ENCODE assay signal across 19 cellular contexts in the genomic region with DNA sequence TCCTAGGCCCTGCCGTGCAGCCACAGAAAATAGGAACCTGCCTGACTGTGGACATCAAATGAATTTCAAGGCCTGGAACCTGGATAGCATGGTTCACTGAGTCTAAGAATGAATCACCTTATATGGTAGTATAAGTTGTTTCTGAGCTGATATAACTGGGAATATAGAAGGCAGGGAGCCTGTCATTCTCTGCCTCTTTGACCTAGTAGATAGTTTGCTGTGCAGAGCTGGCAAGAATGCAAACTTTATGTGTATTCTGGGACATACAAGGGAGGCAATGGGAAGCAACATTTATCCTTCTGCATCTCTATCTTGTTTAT. TPM values are rescaled to one million over a fixed set of nuclear protein-coding genes. Genes with fewer than 3 reads are reported as not detected.
A peak's percentile ranks its signal among the peaks of the same experiment; 100 is the strongest.
DNase-seq lines count a peak whose midpoint lies in the region; ATAC-seq, FAIRE-seq and TF ChIP-seq lines count a peak whose summit lies in the region.
"Had no signal": no experiment of that assay in that cellular context is flagged by ENCODE, and none has a peak within 500 bp of the region (broad histone marks: within the 10 kb centered on the region; RNA-seq: fewer than 3 reads in every experiment).

No MANE protein-coding gene starts in this region.

- TF ChIP-seq CTCF in cardiac muscle cell (IDR thresholded peaks at IDR 0.05; ENCODE audit: low read depth, low read length) (no peak), K562 (IDR thresholded peaks at IDR 0.05 in 2 of 3, conservative IDR thresholded peaks at IDR 0.05 in 1 of 3; ENCODE audit: insufficient read depth in 2 of 3, low read depth in 1 of 3, low read length in 3 of 3) (no peak), type B pancreatic cell (conservative IDR thresholded peaks at IDR 0.05) (no peak), PC-3 (conservative IDR thresholded peaks at IDR 0.05; ENCODE audit: low read depth, low read length) (no peak)

- TF ChIP-seq POLR2A in K562 (conservative IDR thresholded peaks at IDR 0.05), result no peak

- TF ChIP-seq EP300 in K562 (IDR thresholded peaks at IDR 0.05; ENCODE audit: low read length), result no peak

- H3K27me3 ChIP-seq in cardiac muscle cell, result no peaks in the 10 kb centered on the region
- H3K27me3 ChIP-seq in K562 (ENCODE audit: control insufficient read depth in 2 of 2, insufficient read depth in 2 of 2, low read length in 2 of 2), result no peaks in the 10 kb centered on the region
- H3K27me3 ChIP-seq in PC-3 (ENCODE audit: low read length), result no peaks in the 10 kb centered on the region
- H3K27me3 ChIP-seq: BLaER1, tibial artery had no signal

- no peak for TF ChIP-seq RAD21 in K562 (CRISPR knock-in tag; conservative IDR thresholded peaks at IDR 0.05 in 1 of 2, IDR thresholded peaks at IDR 0.05 in 1 of 2)

- no peaks in the 10 kb centered on the region for H3K36me3 Mint-ChIP-seq in type B pancreatic cell
- H3K36me3 Mint-ChIP-seq: memory B cell; stimulated activated naive B cell treated with anti-CD40 and anti-IgM and Interleukin-4, amounts not matched to agents 10 μg/mL and 1 μg/mL and 100 μg/mL, for 72 hours had no signal

- no peaks in the 10 kb centered on the region for H3K36me3 ChIP-seq in cardiac muscle cell
- H3K36me3 ChIP-seq in K562 (ENCODE audit: control insufficient read depth, insufficient read depth, low read length), result no peaks in the 10 kb centered on the region
- no peaks in the 10 kb centered on the region for H3K36me3 ChIP-seq in PC-3 (ENCODE audit: low read depth, low read length)
- H3K36me3 ChIP-seq: BLaER1, tibial artery had no signal

- no peaks in the 10 kb centered on the region for H3K27me3 Mint-ChIP-seq in type B pancreatic cell
- H3K27me3 Mint-ChIP-seq: activated CD4-positive, alpha-beta T cell treated with anti-CD3 and anti-CD28 coated beads for 36 hours; effector memory CD8-positive, alpha-beta T cell had no signal

- DNase-seq in cardiac muscle cell (ENCODE audit: low read depth in 1 of 2, low spot score in 1 of 2) (no peak), Right ventricle myocardium inferior (ENCODE audit: missing footprints) (no peak), K562 (ENCODE audit: extremely low read depth in 1 of 4, low spot score in 3 of 4) (no peak), left kidney (ENCODE audit: low read depth, low spot score) (peak; percentile 70), type B pancreatic cell (ENCODE audit: extremely low spot score, unreplicated experiment) (no peak), PC-3 (no peak)
- DNase-seq: activated CD4-positive, alpha-beta T cell treated with anti-CD3 and anti-CD28 coated beads for 36 hours; activated effector memory CD4-positive, alpha-beta T cell treated with Interleukin-2 at 50 U/mL for 16 hours; DMS79; effector memory CD8-positive, alpha-beta T cell; NCI-H1417 treated with DMSO at 0.1 percent for 48 hours; stimulated activated naive B cell treated with anti-CD40 and anti-IgM and Interleukin-4, amounts not matched to agents 10 μg/mL and 1 μg/mL and 100 μg/mL, for 72 hours; tibial artery had no signal

- CTCF ChIA-PET in K562 (lab: Yijun Ruan, JAX; ENCODE audit: low intra/inter-chr PET ratio) (no interaction called here), PC-3 (lab: Charles Lee) (interaction anchor here (0.7 kb wide), 1 partner anchor 14 kb away, joined by 3 read pairs; no protein-coding TSS in a partner anchor)

- intact Hi-C loops in Right ventricle myocardium inferior (cut with DNase I), result no loop called here
- intact Hi-C loops in K562 (cut with micrococcal nuclease), result no loop called here
- intact Hi-C loops in PC-3 (cut with micrococcal nuclease), result no loop called here

- H3K9me2 ChIP-seq in PC-3 (replicated peaks; ENCODE audit: low read length), result no peaks in the 10 kb centered on the region

- no peak overlapping the region for H3K4me3 Mint-ChIP-seq in type B pancreatic cell
- H3K4me3 Mint-ChIP-seq: activated CD4-positive, alpha-beta T cell treated with anti-CD3 and anti-CD28 coated beads for 36 hours; effector memory CD8-positive, alpha-beta T cell; memory B cell; stimulated activated naive B cell treated with anti-CD40 and anti-IgM and Interleukin-4, amounts not matched to agents 10 μg/mL and 1 μg/mL and 100 μg/mL, for 72 hours had no signal

- peak overlapping the region; percentile 73 for H2AFZ ChIP-seq in K562 (ENCODE audit: low read depth, low read length)
- H2AFZ ChIP-seq in PC-3 (ENCODE audit: low read length), result no peak overlapping the region

- in situ Hi-C loops in K562 (cut with MboI), result no loop called here

- BruUV-seq in K562 (replicated peaks; lab: Mats Ljungman, UMichigan), result no TSS peak
- BruUV-seq in PC-3 (replicated peaks; lab: Mats Ljungman, UMichigan), result no TSS peak

- FAIRE-seq in K562 (lab: Jason Lieb, UNC), result no peak
- FAIRE-seq: A204.1 had no signal

- WGBS in K562 (ENCODE audit: insufficient coverage, low coverage, missing lambda C conversion rate), result 40% methylated on average over 1 of the region's 1 CpG

- H3K4me2 ChIP-seq in K562 (ENCODE audit: insufficient read depth, low read length), result no peak overlapping the region
- H3K4me2 ChIP-seq in PC-3 (ENCODE audit: low read length), result no peak overlapping the region
- H3K4me2 ChIP-seq: BLaER1 had no signal

- H4K20me1 ChIP-seq in K562 (replicated peaks; ENCODE audit: control insufficient read depth, insufficient read depth, low read length) (no peaks in the 10 kb centered on the region), PC-3 (ENCODE audit: low read length) (no peaks in the 10 kb centered on the region)
- H4K20me1 ChIP-seq: BLaER1 had no signal

- no peaks in the 10 kb centered on the region for H3K9me1 ChIP-seq in K562 (ENCODE audit: control insufficient read depth, insufficient read depth, low read length)

- H3K79me2 ChIP-seq in K562 (ENCODE audit: control insufficient read depth, insufficient read depth, low read length), result no peaks in the 10 kb centered on the region
- no peaks in the 10 kb centered on the region for H3K79me2 ChIP-seq in PC-3 (ENCODE audit: low read length)

- H3K9me3 ChIP-seq in cardiac muscle cell (ENCODE audit: low read depth) (no peaks in the 10 kb centered on the region), K562 (replicated peaks; ENCODE audit: control insufficient read depth, insufficient read depth, low read depth, low read length) (no peaks in the 10 kb centered on the region), PC-3 (ENCODE audit: low read length) (no peaks in the 10 kb centered on the region)
- H3K9me3 ChIP-seq: BLaER1, tibial artery had no signal

- H3K4me1 Mint-ChIP-seq in type B pancreatic cell (ENCODE audit: unreplicated experiment), result peaks cover 13% of the 10 kb centered on the region
- H3K4me1 Mint-ChIP-seq: activated CD4-positive, alpha-beta T cell treated with anti-CD3 and anti-CD28 coated beads for 36 hours; memory B cell; stimulated activated naive B cell treated with anti-CD40 and anti-IgM and Interleukin-4, amounts not matched to agents 10 μg/mL and 1 μg/mL and 100 μg/mL, for 72 hours had no signal

- H3K9ac ChIP-seq in K562 (ENCODE audit: insufficient read depth in 1 of 2, low read depth in 2 of 2, low read length in 2 of 2) (no peak overlapping the region), PC-3 (ENCODE audit: low read length) (no peak overlapping the region)
- H3K9ac ChIP-seq: BLaER1 had no signal

- H3F3A ChIP-seq in PC-3 (ENCODE audit: low read length, unreplicated experiment), result no peaks in the 10 kb centered on the region

- POLR2A ChIA-PET in K562 (lab: Yijun Ruan, JAX) (interaction anchor here (0.6 to 2.1 kb wide), 8 partner anchors 11 to 60 kb away, joined by 3 to 6 read pairs (median 4); partner anchors contain the start of gene SSB), PC-3 (lab: Charles Lee; ENCODE audit: unreplicated experiment) (no interaction called here)

- H3K4me1 ChIP-seq in cardiac muscle cell (ENCODE audit: low read depth) (no peaks in the 10 kb centered on the region), K562 (replicated peaks in 1 of 2; ENCODE audit: control insufficient read depth in 2 of 2, insufficient read depth in 2 of 2, low read length in 2 of 2) (peaks cover 0 to 6% of the 10 kb centered on the region in 2 experiments; a peak in 1 of 5 replicates), PC-3 (ENCODE audit: insufficient read depth, low read length) (no peaks in the 10 kb centered on the region)
- H3K4me1 ChIP-seq: BLaER1 had no signal

- H3K27ac ChIP-seq in cardiac muscle cell, result peak overlapping the region; percentile 65
- H3K27ac ChIP-seq in K562 (ENCODE audit: extremely low read depth, low read depth, low read length), result peak overlapping the region; percentile 12; the same call in 1 of the 3 replicates
- no peak overlapping the region for H3K27ac ChIP-seq in PC-3 (ENCODE audit: low read length)
- H3K27ac ChIP-seq: BLaER1, tibial artery had no signal

- no peak overlapping the region for H3K4me3 ChIP-seq in cardiac muscle cell
- no peak overlapping the region for H3K4me3 ChIP-seq in K562
- no peak overlapping the region for H3K4me3 ChIP-seq in PC-3 (ENCODE audit: low read length)
- H3K4me3 ChIP-seq: BLaER1, tibial artery had no signal

- H3K9me3 Mint-ChIP-seq in type B pancreatic cell, result no peaks in the 10 kb centered on the region
- H3K9me3 Mint-ChIP-seq: effector memory CD8-positive, alpha-beta T cell; memory B cell; stimulated activated naive B cell treated with anti-CD40 and anti-IgM and Interleukin-4, amounts not matched to agents 10 μg/mL and 1 μg/mL and 100 μg/mL, for 72 hours had no signal

- H3K27ac Mint-ChIP-seq in type B pancreatic cell, result peak overlapping the region; percentile 35
- H3K27ac Mint-ChIP-seq: activated CD4-positive, alpha-beta T cell treated with anti-CD3 and anti-CD28 coated beads for 36 hours; effector memory CD8-positive, alpha-beta T cell; memory B cell; stimulated activated naive B cell treated with anti-CD40 and anti-IgM and Interleukin-4, amounts not matched to agents 10 μg/mL and 1 μg/mL and 100 μg/mL, for 72 hours had no signal

- no peak for ATAC-seq in Right ventricle myocardium inferior
- peak; percentile 31; the same call in 2 of the 3 replicates for ATAC-seq in K562
- ATAC-seq in PC-3, result no peak
- no peak for ATAC-seq in HG03439 (IDR thresholded peaks at IDR 0.05; ENCODE audit: unreplicated experiment)
- ATAC-seq in HG03342 (IDR thresholded peaks at IDR 0.05; ENCODE audit: unreplicated experiment), result no peak
- ATAC-seq: effector memory CD8-positive, alpha-beta T cell; HCT116; stimulated activated naive B cell treated with anti-CD40 and anti-IgM and Interleukin-4, amounts not matched to agents 10 μg/mL and 1 μg/mL and 100 μg/mL, for 72 hours had no signal

RNA-seq across cellular contexts. Expression of gene SSB, which starts 22.2 kb away (rescaled TPM):
- total RNA-seq in cardiac muscle cell (64.1 and 90.7 TPM in 2 replicates), Right ventricle myocardium inferior (52.7 TPM), K562 (2014; rRNA removed) (377 and 430 TPM in 2 replicates), K562 (2014; rRNA removed; fragmentation: Illumina TruSeq; extraction: Trizol) (515 and 616 TPM in 2 replicates), K562 (2015; rRNA removed; fragmentation: Illumina TruSeq; extraction: Trizol) (455 and 503 TPM in 2 replicates), K562 (2021) (317 TPM in 2 replicates), type B pancreatic cell (ENCODE audit: low replicate concordance) (109 and 142 TPM in 2 replicates), PC-3 (2014; rRNA removed) (108 and 109 TPM in 2 replicates)
- polyA plus RNA-seq in cardiac muscle cell (235 and 260 TPM in 2 replicates), K562 (2011; rRNA removed) (261 and 430 TPM in 2 replicates), K562 (2014; fragmentation: Illumina TruSeq; extraction: Trizol) (466 and 619 TPM in 2 replicates), K562 (2014; fragmentation: Nextera tagmentation; extraction: Ambion mirVana) (100 to 1,000 TPM; 631 to 849 TPM), K562 (2014; rRNA removed) (618 and 712 TPM in 2 replicates)
- 95.2 and 444 TPM in 2 replicates for total RNA-seq in K562 (2011; cell fraction: chromatin; rRNA removed; ENCODE audit: low replicate concordance)
- total RNA-seq in K562 (2011; cell fraction: nucleolus; rRNA removed), result 63.0 and 70.9 TPM in 2 replicates
- total RNA-seq in K562 (2011; cell fraction: nucleoplasm; rRNA removed), result 94.0 and 126 TPM in 2 replicates
- polyA plus RNA-seq in K562 (2011; cell fraction: cytosol; rRNA removed), result 36.1 and 98.4 TPM in 2 replicates
- 109 and 175 TPM in 2 replicates for polyA plus RNA-seq in K562 (2011; cell fraction: nucleus; rRNA removed)
- polyA plus RNA-seq in K562 (2012), result 211 and 383 TPM in 2 replicates
- polyA minus RNA-seq in K562 (2011; rRNA and poly(A)+ RNA removed), result 148 TPM in 2 replicates
- 52.5 and 59.3 TPM in 2 replicates for polyA minus RNA-seq in K562 (2011; cell fraction: cytosol; rRNA and poly(A)+ RNA removed)
- 82.3 and 152 TPM in 2 replicates for polyA minus RNA-seq in K562 (2011; cell fraction: nucleus; rRNA and poly(A)+ RNA removed)

RNA-seq across cellular contexts. Expression of gene KLHL23, which starts 42.8 kb away (rescaled TPM):
- total RNA-seq in cardiac muscle cell (32.2 and 46.2 TPM in 2 replicates), Right ventricle myocardium inferior (21.6 TPM), K562 (2014; rRNA removed) (20.0 and 31.5 TPM in 2 replicates), K562 (2014; rRNA removed; fragmentation: Illumina TruSeq; extraction: Trizol) (41.5 and 46.8 TPM in 2 replicates), K562 (2015; rRNA removed; fragmentation: Illumina TruSeq; extraction: Trizol) (34.4 and 39.1 TPM in 2 replicates), K562 (2021) (22.9 and 25.7 TPM in 2 replicates), type B pancreatic cell (ENCODE audit: low replicate concordance) (12.1 and 34.9 TPM in 2 replicates), PC-3 (2014; rRNA removed) (13.6 and 15.3 TPM in 2 replicates)
- polyA plus RNA-seq in cardiac muscle cell (17.1 and 27.6 TPM in 2 replicates), K562 (2011; rRNA removed) (53.7 and 58.0 TPM in 2 replicates), K562 (2014; fragmentation: Illumina TruSeq; extraction: Trizol) (27.4 and 29.6 TPM in 2 replicates), K562 (2014; fragmentation: Nextera tagmentation; extraction: Ambion mirVana) (1 to 10 TPM; 6.6 to 7.9 TPM), K562 (2014; rRNA removed) (21.6 and 22.4 TPM in 2 replicates)
- total RNA-seq in K562 (2011; cell fraction: chromatin; rRNA removed; ENCODE audit: low replicate concordance), result 48.2 and 81.1 TPM in 2 replicates
- 23.2 and 29.9 TPM in 2 replicates for total RNA-seq in K562 (2011; cell fraction: nucleolus; rRNA removed)
- total RNA-seq in K562 (2011; cell fraction: nucleoplasm; rRNA removed), result 45.4 and 74.0 TPM in 2 replicates
- 10.1 and 20.2 TPM in 2 replicates for polyA plus RNA-seq in K562 (2011; cell fraction: cytosol; rRNA removed)
- 20.6 and 22.8 TPM in 2 replicates for polyA plus RNA-seq in K562 (2011; cell fraction: nucleus; rRNA removed)
- 15.8 and 18.5 TPM in 2 replicates for polyA plus RNA-seq in K562 (2012)
- 153 and 171 TPM in 2 replicates for polyA minus RNA-seq in K562 (2011; rRNA and poly(A)+ RNA removed)
- 39.2 and 49.7 TPM in 2 replicates for polyA minus RNA-seq in K562 (2011; cell fraction: cytosol; rRNA and poly(A)+ RNA removed)
- 14.4 and 26.8 TPM in 2 replicates for polyA minus RNA-seq in K562 (2011; cell fraction: nucleus; rRNA and poly(A)+ RNA removed)

RNA-seq across cellular contexts. Expression of gene METTL5, which starts 48.3 kb away (rescaled TPM):
- total RNA-seq in cardiac muscle cell (46.8 and 56.1 TPM in 2 replicates), Right ventricle myocardium inferior (69.8 TPM), K562 (2014; rRNA removed) (135 and 149 TPM in 2 replicates), K562 (2014; rRNA removed; fragmentation: Illumina TruSeq; extraction: Trizol) (224 and 259 TPM in 2 replicates), K562 (2015; rRNA removed; fragmentation: Illumina TruSeq; extraction: Trizol) (163 and 182 TPM in 2 replicates), K562 (2021) (177 and 193 TPM in 2 replicates), type B pancreatic cell (ENCODE audit: low replicate concordance) (39.3 and 49.4 TPM in 2 replicates), PC-3 (2014; rRNA removed) (61.1 and 62.0 TPM in 2 replicates)
- polyA plus RNA-seq in cardiac muscle cell (124 and 156 TPM in 2 replicates), K562 (2011; rRNA removed) (141 and 191 TPM in 2 replicates), K562 (2014; fragmentation: Illumina TruSeq; extraction: Trizol) (202 and 235 TPM in 2 replicates), K562 (2014; fragmentation: Nextera tagmentation; extraction: Ambion mirVana) (100 to 1,000 TPM; 366 to 471 TPM), K562 (2014; rRNA removed) (211 and 229 TPM in 2 replicates)
- 30.6 and 53.9 TPM in 2 replicates for total RNA-seq in K562 (2011; cell fraction: chromatin; rRNA removed; ENCODE audit: low replicate concordance)
- 27.5 and 28.0 TPM in 2 replicates for total RNA-seq in K562 (2011; cell fraction: nucleolus; rRNA removed)
- total RNA-seq in K562 (2011; cell fraction: nucleoplasm; rRNA removed), result 39.8 and 55.0 TPM in 2 replicates
- 44.8 and 82.3 TPM in 2 replicates for polyA plus RNA-seq in K562 (2011; cell fraction: cytosol; rRNA removed)
- 36.1 and 39.1 TPM in 2 replicates for polyA plus RNA-seq in K562 (2011; cell fraction: nucleus; rRNA removed)
- polyA plus RNA-seq in K562 (2012), result 147 and 206 TPM in 2 replicates
- 99.5 and 107 TPM in 2 replicates for polyA minus RNA-seq in K562 (2011; rRNA and poly(A)+ RNA removed)
- 33.9 and 37.9 TPM in 2 replicates for polyA minus RNA-seq in K562 (2011; cell fraction: cytosol; rRNA and poly(A)+ RNA removed)
- 23.4 and 34.3 TPM in 2 replicates for polyA minus RNA-seq in K562 (2011; cell fraction: nucleus; rRNA and poly(A)+ RNA removed)

RNA-seq across cellular contexts. Expression of gene UBR3, which starts 50.8 kb away (rescaled TPM):
- 31.8 and 53.1 TPM in 2 replicates for total RNA-seq in cardiac muscle cell
- polyA plus RNA-seq in cardiac muscle cell, result 18.7 and 26.1 TPM in 2 replicates
- 109 TPM for total RNA-seq in Right ventricle myocardium inferior
- total RNA-seq in K562 (2011; cell fraction: chromatin; rRNA removed; ENCODE audit: low replicate concordance), result 63.7 and 297 TPM in 2 replicates
- total RNA-seq in K562 (2011; cell fraction: nucleolus; rRNA removed), result 21.8 and 37.4 TPM in 2 replicates
- 66.1 and 81.6 TPM in 2 replicates for total RNA-seq in K562 (2011; cell fraction: nucleoplasm; rRNA removed)
- total RNA-seq in K562 (2014; rRNA removed), result 28.5 and 29.2 TPM in 2 replicates
- 62.5 and 69.5 TPM in 2 replicates for total RNA-seq in K562 (2014; rRNA removed; fragmentation: Illumina TruSeq; extraction: Trizol)
- total RNA-seq in K562 (2015; rRNA removed; fragmentation: Illumina TruSeq; extraction: Trizol), result 58.9 and 63.5 TPM in 2 replicates
- 40.3 and 41.0 TPM in 2 replicates for total RNA-seq in K562 (2021)
- 26.8 and 40.4 TPM in 2 replicates for polyA plus RNA-seq in K562 (2011; rRNA removed)
- polyA plus RNA-seq in K562 (2011; cell fraction: cytosol; rRNA removed), result 8.0 and 12.8 TPM in 2 replicates
- polyA plus RNA-seq in K562 (2011; cell fraction: nucleus; rRNA removed), result 23.0 and 27.8 TPM in 2 replicates
- polyA plus RNA-seq in K562 (2012), result 20.9 and 24.3 TPM in 2 replicates
- 34.4 and 43.1 TPM in 2 replicates for polyA plus RNA-seq in K562 (2014; fragmentation: Illumina TruSeq; extraction: Trizol)
- polyA plus RNA-seq in K562 (2014; fragmentation: Nextera tagmentation; extraction: Ambion mirVana), result 10 to 100 TPM; 14.4 to 14.5 TPM
- polyA plus RNA-seq in K562 (2014; rRNA removed), result 20.6 and 20.7 TPM in 2 replicates
- 124 and 136 TPM in 2 replicates for polyA minus RNA-seq in K562 (2011; rRNA and poly(A)+ RNA removed)
- polyA minus RNA-seq in K562 (2011; cell fraction: cytosol; rRNA and poly(A)+ RNA removed), result 31.0 and 48.4 TPM in 2 replicates
- 71.8 and 96.9 TPM in 2 replicates for polyA minus RNA-seq in K562 (2011; cell fraction: nucleus; rRNA and poly(A)+ RNA removed)
- 32.5 and 34.4 TPM in 2 replicates for total RNA-seq in type B pancreatic cell (ENCODE audit: low replicate concordance)
- total RNA-seq in PC-3 (2014; rRNA removed), result 29.3 and 30.9 TPM in 2 replicates
